In the genomic region with DNA sequence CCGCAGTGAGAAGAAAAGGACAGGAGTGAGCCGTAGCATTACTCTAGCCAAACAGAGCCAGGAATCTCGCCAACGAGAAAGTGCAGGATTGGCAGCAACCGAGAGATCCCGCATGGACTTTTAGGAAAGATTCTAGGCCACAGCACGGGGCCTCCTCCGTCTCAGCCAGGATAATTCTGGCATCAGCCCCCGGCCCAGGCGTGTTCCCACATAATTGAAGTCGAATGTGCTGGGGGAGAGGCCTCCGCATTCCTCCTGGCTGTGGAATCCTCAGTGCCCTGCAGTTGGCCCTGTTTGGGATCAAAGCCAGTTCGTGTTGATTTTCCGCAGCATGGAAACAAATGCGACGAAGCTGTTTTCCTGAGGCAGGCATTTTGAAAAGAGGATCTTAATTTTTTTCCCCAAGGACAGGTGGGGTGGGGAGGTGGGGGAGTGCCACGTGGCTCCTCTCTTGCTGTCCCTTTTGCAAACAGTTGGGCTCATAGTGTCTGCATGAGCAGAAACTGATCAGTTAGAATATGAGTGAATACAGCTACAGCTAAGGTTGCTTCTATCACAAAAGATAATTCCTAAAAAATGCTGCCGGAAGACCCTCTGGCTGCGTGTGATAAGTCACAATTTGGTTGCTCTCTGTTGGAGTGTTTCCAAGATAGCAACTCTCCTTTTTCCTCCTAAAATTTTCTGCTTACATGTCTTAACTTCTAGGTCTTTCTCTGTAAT, we compare ENCODE assay signal across 10 cellular contexts. TPM values are rescaled to one million over a fixed set of nuclear protein-coding genes. Genes with fewer than 3 reads are reported as not detected.
A peak's percentile ranks its signal among the peaks of the same experiment; 100 is the strongest.
DNase-seq lines count a peak whose midpoint lies in the region; ATAC-seq and TF ChIP-seq lines count a peak whose summit lies in the region.
"Had no signal": no experiment of that assay in that cellular context is flagged by ENCODE, and none has a peak within 500 bp of the region (broad histone marks: within the 10 kb centered on the region; RNA-seq: fewer than 3 reads in every experiment).

No MANE protein-coding gene starts in this region.

- TF ChIP-seq CTCF in mucosa of descending colon (IDR thresholded peaks at IDR 0.05) = no peak
- TF ChIP-seq CTCF in upper lobe of right lung (IDR thresholded peaks at IDR 0.05) = no peak

- no peaks in the 10 kb centered on the region for H3K27me3 Mint-ChIP-seq in activated CD4-positive, alpha-beta T cell treated with anti-CD3 and anti-CD28 coated beads, Interleukin-2, amount 10 ng/mL, durations not matched to agents 24 days and 14 days

- no peaks in the 10 kb centered on the region for H3K36me3 Mint-ChIP-seq in activated CD4-positive, alpha-beta T cell treated with anti-CD3 and anti-CD28 coated beads, Interleukin-2, amount 10 ng/mL, durations not matched to agents 24 days and 14 days (ENCODE audit: low read depth)

- H3K9me3 Mint-ChIP-seq in activated CD4-positive, alpha-beta T cell treated with anti-CD3 and anti-CD28 coated beads, Interleukin-2, amount 10 ng/mL, durations not matched to agents 24 days and 14 days = no peaks in the 10 kb centered on the region

- H3K4me1 ChIP-seq in mucosa of descending colon (ENCODE audit: low read depth) (no peaks in the 10 kb centered on the region), upper lobe of right lung (peaks cover 2% of the 10 kb centered on the region)

- H3K27ac ChIP-seq in upper lobe of right lung = peak overlapping the region; percentile 61

- H3K36me3 ChIP-seq in mucosa of descending colon (ENCODE audit: low read depth) (no peaks in the 10 kb centered on the region), upper lobe of right lung (peaks cover 4% of the 10 kb centered on the region)

- H3K9me3 ChIP-seq in mucosa of descending colon (no peaks in the 10 kb centered on the region), upper lobe of right lung (no peaks in the 10 kb centered on the region)
- H3K9me3 ChIP-seq: HAP-1 had no signal

- H3K4me3 Mint-ChIP-seq in activated CD4-positive, alpha-beta T cell treated with anti-CD3 and anti-CD28 coated beads, Interleukin-2, amount 10 ng/mL, durations not matched to agents 24 days and 14 days = no peak overlapping the region

- DNase-seq in OCI-M1 (lab: John Stamatoyannopoulos, UW) (peak; percentile 90), fibroblast of peridontal ligament (ENCODE audit: extremely low read depth) (peak; percentile 94), mucosa of descending colon (peak; percentile 33 to 49 (median 39)), upper lobe of right lung (peak; percentile 66), NCI-H1694 treated with DMSO at 0.1 percent for 48 hours (lab: John Stamatoyannopoulos, UW) (no peak), NCI-H1105 (lab: John Stamatoyannopoulos, UW) (no peak), NCI-H69 (lab: John Stamatoyannopoulos, UW) (no peak)
- DNase-seq in activated CD4-positive, alpha-beta T cell treated with anti-CD3 and anti-CD28 coated beads, Interleukin-2, amount 10 ng/mL, durations not matched to agents 24 days and 14 days = no peak
- DNase-seq: T-helper 1 cell had no signal

- ATAC-seq in mucosa of descending colon (no peak), upper lobe of right lung (peak; percentile 78)

- H3K27me3 ChIP-seq in upper lobe of right lung = no peaks in the 10 kb centered on the region

- no peaks in the 10 kb centered on the region for H3K4me1 Mint-ChIP-seq in activated CD4-positive, alpha-beta T cell treated with anti-CD3 and anti-CD28 coated beads, Interleukin-2, amount 10 ng/mL, durations not matched to agents 24 days and 14 days

- H3K4me3 ChIP-seq in mucosa of descending colon = no peak overlapping the region
- H3K4me3 ChIP-seq in upper lobe of right lung = no peak overlapping the region
- H3K4me3 ChIP-seq: HAP-1 had no signal

- no peak overlapping the region for H3K27ac Mint-ChIP-seq in activated CD4-positive, alpha-beta T cell treated with anti-CD3 and anti-CD28 coated beads, Interleukin-2, amount 10 ng/mL, durations not matched to agents 24 days and 14 days

- intact Hi-C loops in mucosa of descending colon (cut with DNase I, micrococcal nuclease) = no loop called here
- intact Hi-C loops in upper lobe of right lung (cut with DNase I) = no loop called here
- intact Hi-C loops in activated CD4-positive, alpha-beta T cell treated with anti-CD3 and anti-CD28 coated beads, Interleukin-2, amount 10 ng/mL, durations not matched to agents 24 days and 14 days (cut with micrococcal nuclease) = no loop called here

RNA-seq across cellular contexts. Expression of gene ATXN2, which starts 37.3 kb away (rescaled TPM):
- 10 to 100 TPM; 49.9 to 82.5 (median 55.4) TPM for total RNA-seq in mucosa of descending colon
- total RNA-seq in upper lobe of right lung = 66.6 TPM
- total RNA-seq in activated CD4-positive, alpha-beta T cell treated with anti-CD3 and anti-CD28 coated beads, Interleukin-2, amount 10 ng/mL, durations not matched to agents 24 days and 14 days = 49.3 and 53.0 TPM in 2 replicates

RNA-seq across cellular contexts. Expression of gene BRAP, which starts 49.4 kb away (rescaled TPM):
- total RNA-seq in mucosa of descending colon = 10 to 100 TPM; 17.3 to 26.1 (median 22.3) TPM
- 17.8 TPM for total RNA-seq in upper lobe of right lung
- 20.3 TPM in 2 replicates for total RNA-seq in activated CD4-positive, alpha-beta T cell treated with anti-CD3 and anti-CD28 coated beads, Interleukin-2, amount 10 ng/mL, durations not matched to agents 24 days and 14 days

RNA-seq across cellular contexts. Expression of gene ACAD10, which starts 49.5 kb away (rescaled TPM):
- total RNA-seq in mucosa of descending colon = 10 to 100 TPM; 36.5 to 55.8 (median 37.9) TPM
- 23.3 TPM for total RNA-seq in upper lobe of right lung
- 28.2 and 28.6 TPM in 2 replicates for total RNA-seq in activated CD4-positive, alpha-beta T cell treated with anti-CD3 and anti-CD28 coated beads, Interleukin-2, amount 10 ng/mL, durations not matched to agents 24 days and 14 days

Comparison
In these comparisons a context has a peak if more than half of its experiments do, and no peak if none do; other contexts are left out.
1. DNase-seq: peak in OCI-M1 (single experiment), fibroblast of peridontal ligament (single experiment), mucosa of descending colon (3 of 3) and upper lobe of right lung (single experiment); none in NCI-H1694 treated with DMSO at 0.1 percent for 48 hours (single experiment), NCI-H1105 (single experiment), NCI-H69 (single experiment) and activated CD4-positive, alpha-beta T cell treated with anti-CD3 and anti-CD28 coated beads, Interleukin-2, amount 10 ng/mL, durations not matched to agents 24 days and 14 days (single experiment).